6 cellular contexts compared by ENCODE assay signal in the genomic region with DNA sequence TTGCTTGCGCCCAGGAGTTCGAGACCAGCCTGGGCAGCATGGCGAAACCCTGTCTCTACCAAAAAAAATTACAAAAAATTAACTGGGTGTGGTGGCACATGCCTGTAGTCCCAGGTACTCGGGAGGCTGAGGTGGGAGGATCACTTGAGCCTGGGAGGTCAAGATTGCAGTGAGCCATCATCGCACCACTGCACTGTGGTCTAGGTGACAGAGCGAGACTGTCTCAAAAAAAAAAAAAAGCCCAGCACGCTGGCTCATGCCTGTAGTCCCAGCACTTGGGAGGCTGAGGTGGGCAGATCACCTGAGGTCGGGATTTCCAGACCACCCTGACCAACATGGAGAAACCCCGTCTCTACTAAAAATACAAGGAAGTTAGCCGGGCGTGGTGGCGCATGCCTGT. TPM values are rescaled to one million over a fixed set of nuclear protein-coding genes. Genes with fewer than 3 reads are reported as not detected.
DNase-seq lines count a peak whose midpoint lies in the region; ATAC-seq and TF ChIP-seq lines count a peak whose summit lies in the region.
"Not testable (repeated sequence)": the region's sequence is repeated elsewhere in the genome, so short reads cannot be mapped to it uniquely, and the experiment has no call there.

No MANE protein-coding gene starts in this region.

- POLR2A ChIA-PET in activated CD8-positive, alpha-beta T cell treated with anti-CD3 and anti-CD28 coated beads for 36 hours (lab: Charles Lee) = interaction anchor here (0.6 to 4.3 kb wide), 8 partner anchors 12 to 56 kb away, joined by 3 to 20 read pairs (median 6); partner anchors contain the start of genes ACAT2, MRPL18 and TCP1

- H3K27ac ChIP-seq in CD4-positive, CD25-positive, alpha-beta regulatory T cell (ENCODE audit: insufficient read depth, low read length, poor library complexity, severe bottlenecking) = peak overlapping the region; percentile 33

- H3K9me3 Mint-ChIP-seq in CD4-positive, CD25-positive, alpha-beta regulatory T cell; activated CD8-positive, alpha-beta T cell treated with anti-CD3 and anti-CD28 coated beads for 36 hours; activated naive CD4-positive, alpha-beta T cell treated with anti-CD3 and anti-CD28 coated beads, Interleukin-2, amount 50 U/mL, for 24 hours; effector memory CD8-positive, alpha-beta T cell; natural killer cell treated with Interleukin-12 subunit alpha and Interleukin-12 subunit beta and Interleukin-15 and Interleukin-18, amount 100 ng/mL, for 72 hours; stimulated activated naive CD8-positive, alpha-beta T cell treated with anti-CD3 and anti-CD28 coated beads, Interleukin-15, Interleukin-2, amounts not matched to agents 100 ng/mL and 50 ng/mL, for 24 hours: not testable (repeated sequence)

- DNase-seq in CD4-positive, CD25-positive, alpha-beta regulatory T cell; activated CD8-positive, alpha-beta T cell treated with anti-CD3 and anti-CD28 coated beads for 36 hours; effector memory CD8-positive, alpha-beta T cell; natural killer cell treated with Interleukin-12 subunit alpha and Interleukin-12 subunit beta and Interleukin-15 and Interleukin-18, amount 100 ng/mL, for 72 hours (ENCODE audit: low spot score): not testable (repeated sequence)

- H3K27me3 ChIP-seq in CD4-positive, CD25-positive, alpha-beta regulatory T cell (ENCODE audit: control insufficient read depth, insufficient read depth, low read length) = not testable (repeated sequence)

- peak overlapping the region in 2 of 3 donors; percentile 4 to 31 for H3K27ac Mint-ChIP-seq in CD4-positive, CD25-positive, alpha-beta regulatory T cell
- peak overlapping the region; percentile 20 for H3K27ac Mint-ChIP-seq in activated CD8-positive, alpha-beta T cell treated with anti-CD3 and anti-CD28 coated beads for 36 hours
- not testable (repeated sequence) for H3K27ac Mint-ChIP-seq in activated naive CD4-positive, alpha-beta T cell treated with anti-CD3 and anti-CD28 coated beads, Interleukin-2, amount 50 U/mL, for 24 hours
- H3K27ac Mint-ChIP-seq in effector memory CD8-positive, alpha-beta T cell = peak overlapping the region; percentile 53 to 78
- peak overlapping the region in 1 of 2 donors; percentile 82 for H3K27ac Mint-ChIP-seq in natural killer cell treated with Interleukin-12 subunit alpha and Interleukin-12 subunit beta and Interleukin-15 and Interleukin-18, amount 100 ng/mL, for 72 hours
- H3K27ac Mint-ChIP-seq in stimulated activated naive CD8-positive, alpha-beta T cell treated with anti-CD3 and anti-CD28 coated beads, Interleukin-15, Interleukin-2, amounts not matched to agents 100 ng/mL and 50 ng/mL, for 24 hours = peak overlapping the region; percentile 31

- not testable (repeated sequence) for H3K9me3 ChIP-seq in CD4-positive, CD25-positive, alpha-beta regulatory T cell (ENCODE audit: control insufficient read depth in 2 of 2, low read length in 2 of 2)

- peak overlapping the region in 1 of 4 donors; percentile 47 for H3K4me3 Mint-ChIP-seq in CD4-positive, CD25-positive, alpha-beta regulatory T cell
- not testable (repeated sequence) for H3K4me3 Mint-ChIP-seq in activated CD8-positive, alpha-beta T cell treated with anti-CD3 and anti-CD28 coated beads for 36 hours; stimulated activated naive CD8-positive, alpha-beta T cell treated with anti-CD3 and anti-CD28 coated beads, Interleukin-15, Interleukin-2, amounts not matched to agents 100 ng/mL and 50 ng/mL, for 24 hours
- H3K4me3 Mint-ChIP-seq in activated naive CD4-positive, alpha-beta T cell treated with anti-CD3 and anti-CD28 coated beads, Interleukin-2, amount 50 U/mL, for 24 hours = peak overlapping the region; percentile 11
- peak overlapping the region; percentile 40 to 52 for H3K4me3 Mint-ChIP-seq in effector memory CD8-positive, alpha-beta T cell
- peak overlapping the region; percentile 43 for H3K4me3 Mint-ChIP-seq in natural killer cell treated with Interleukin-12 subunit alpha and Interleukin-12 subunit beta and Interleukin-15 and Interleukin-18, amount 100 ng/mL, for 72 hours

- not testable (repeated sequence) for H3K4me3 ChIP-seq in CD4-positive, CD25-positive, alpha-beta regulatory T cell (ENCODE audit: low read depth, low read length)

- ATAC-seq in CD4-positive, CD25-positive, alpha-beta regulatory T cell (ENCODE audit: low read depth in 2 of 2); activated CD8-positive, alpha-beta T cell treated with anti-CD3 and anti-CD28 coated beads for 36 hours: not testable (repeated sequence)
- peak; percentile 28 for ATAC-seq in effector memory CD8-positive, alpha-beta T cell (replicated peaks)
- peak; percentile 59 to 62 for ATAC-seq in natural killer cell treated with Interleukin-12 subunit alpha and Interleukin-12 subunit beta and Interleukin-15 and Interleukin-18, amount 100 ng/mL, for 72 hours

- intact Hi-C loops in activated CD8-positive, alpha-beta T cell treated with anti-CD3 and anti-CD28 coated beads for 36 hours (cut with micrococcal nuclease) = not testable (repeated sequence)

- H3K4me1 ChIP-seq in CD4-positive, CD25-positive, alpha-beta regulatory T cell (ENCODE audit: control insufficient read depth, insufficient read depth, low read length, poor library complexity, severe bottlenecking) = peaks cover 85% of the 10 kb centered on the region

- CTCF ChIA-PET in activated CD8-positive, alpha-beta T cell treated with anti-CD3 and anti-CD28 coated beads for 36 hours (lab: Charles Lee) = interaction anchor here (1.7 to 2.0 kb wide), 2 partner anchors 13 to 14 kb away, joined by 7 to 9 read pairs; no protein-coding TSS in a partner anchor

- H3K4me1 Mint-ChIP-seq in CD4-positive, CD25-positive, alpha-beta regulatory T cell = peaks cover 31 to 90% (median 46%) of the 10 kb centered on the region in 4 donors
- peaks cover 55% of the 10 kb centered on the region for H3K4me1 Mint-ChIP-seq in activated CD8-positive, alpha-beta T cell treated with anti-CD3 and anti-CD28 coated beads for 36 hours (ENCODE audit: low read depth)
- peaks cover 74% of the 10 kb centered on the region for H3K4me1 Mint-ChIP-seq in activated naive CD4-positive, alpha-beta T cell treated with anti-CD3 and anti-CD28 coated beads, Interleukin-2, amount 50 U/mL, for 24 hours
- H3K4me1 Mint-ChIP-seq in effector memory CD8-positive, alpha-beta T cell (ENCODE audit: low read depth in 2 of 2) = peaks cover 41 to 62% of the 10 kb centered on the region in 2 donors
- peaks cover 45 to 50% of the 10 kb centered on the region in 2 donors for H3K4me1 Mint-ChIP-seq in natural killer cell treated with Interleukin-12 subunit alpha and Interleukin-12 subunit beta and Interleukin-15 and Interleukin-18, amount 100 ng/mL, for 72 hours (ENCODE audit: low read depth in 2 of 2)
- H3K4me1 Mint-ChIP-seq in stimulated activated naive CD8-positive, alpha-beta T cell treated with anti-CD3 and anti-CD28 coated beads, Interleukin-15, Interleukin-2, amounts not matched to agents 100 ng/mL and 50 ng/mL, for 24 hours (ENCODE audit: low read depth) = peaks cover 83% of the 10 kb centered on the region

- H3K27me3 Mint-ChIP-seq in CD4-positive, CD25-positive, alpha-beta regulatory T cell; activated CD8-positive, alpha-beta T cell treated with anti-CD3 and anti-CD28 coated beads for 36 hours; activated naive CD4-positive, alpha-beta T cell treated with anti-CD3 and anti-CD28 coated beads, Interleukin-2, amount 50 U/mL, for 24 hours; effector memory CD8-positive, alpha-beta T cell; natural killer cell treated with Interleukin-12 subunit alpha and Interleukin-12 subunit beta and Interleukin-15 and Interleukin-18, amount 100 ng/mL, for 72 hours; stimulated activated naive CD8-positive, alpha-beta T cell treated with anti-CD3 and anti-CD28 coated beads, Interleukin-15, Interleukin-2, amounts not matched to agents 100 ng/mL and 50 ng/mL, for 24 hours: not testable (repeated sequence)

- peaks cover 15% of the 10 kb centered on the region for H3K36me3 ChIP-seq in CD4-positive, CD25-positive, alpha-beta regulatory T cell (ENCODE audit: control insufficient read depth, insufficient read depth, low read length)

- not testable (repeated sequence) for TF ChIP-seq CTCF in activated CD8-positive, alpha-beta T cell treated with anti-CD3 and anti-CD28 coated beads for 36 hours (IDR thresholded peaks at IDR 0.05)

- H3K36me3 Mint-ChIP-seq in CD4-positive, CD25-positive, alpha-beta regulatory T cell; activated naive CD4-positive, alpha-beta T cell treated with anti-CD3 and anti-CD28 coated beads, Interleukin-2, amount 50 U/mL, for 24 hours; natural killer cell treated with Interleukin-12 subunit alpha and Interleukin-12 subunit beta and Interleukin-15 and Interleukin-18, amount 100 ng/mL, for 72 hours: not testable (repeated sequence)
- H3K36me3 Mint-ChIP-seq in activated CD8-positive, alpha-beta T cell treated with anti-CD3 and anti-CD28 coated beads for 36 hours (ENCODE audit: low read depth) = peaks cover 30% of the 10 kb centered on the region
- peaks cover 56% of the 10 kb centered on the region for H3K36me3 Mint-ChIP-seq in effector memory CD8-positive, alpha-beta T cell (ENCODE audit: insufficient read depth)
- H3K36me3 Mint-ChIP-seq in stimulated activated naive CD8-positive, alpha-beta T cell treated with anti-CD3 and anti-CD28 coated beads, Interleukin-15, Interleukin-2, amounts not matched to agents 100 ng/mL and 50 ng/mL, for 24 hours (ENCODE audit: low read depth) = peaks cover 51% of the 10 kb centered on the region

RNA-seq across cellular contexts. Expression of gene WTAP, which starts 6.1 kb away (rescaled TPM):
- 177 TPM for total RNA-seq in CD4-positive, CD25-positive, alpha-beta regulatory T cell
- 100 to 1,000 TPM; 145 to 155 (median 150) TPM for polyA plus RNA-seq in CD4-positive, CD25-positive, alpha-beta regulatory T cell
- total RNA-seq in activated CD8-positive, alpha-beta T cell treated with anti-CD3 and anti-CD28 coated beads for 36 hours = 10 to 100 TPM; 79.9 to 80.6 TPM
- total RNA-seq in natural killer cell treated with Interleukin-12 subunit alpha and Interleukin-12 subunit beta and Interleukin-15 and Interleukin-18, amount 100 ng/mL, for 72 hours = 100 to 1,000 TPM in 1 of 2 donors, 10 to 100 TPM in 1; 98.4 to 106 TPM

RNA-seq across cellular contexts. Expression of gene ACAT2, which starts 28.4 kb away (rescaled TPM):
- total RNA-seq in CD4-positive, CD25-positive, alpha-beta regulatory T cell = 29.6 TPM
- polyA plus RNA-seq in CD4-positive, CD25-positive, alpha-beta regulatory T cell = 10 to 100 TPM; 40.8 to 66.0 (median 50.2) TPM
- 10 to 100 TPM; 70.8 to 74.1 TPM for total RNA-seq in activated CD8-positive, alpha-beta T cell treated with anti-CD3 and anti-CD28 coated beads for 36 hours
- 10 to 100 TPM; 70.0 to 88.7 TPM for total RNA-seq in natural killer cell treated with Interleukin-12 subunit alpha and Interleukin-12 subunit beta and Interleukin-15 and Interleukin-18, amount 100 ng/mL, for 72 hours

RNA-seq across cellular contexts. Expression of gene SOD2, which starts 40.4 kb away (rescaled TPM):
- 187 TPM for total RNA-seq in CD4-positive, CD25-positive, alpha-beta regulatory T cell
- polyA plus RNA-seq in CD4-positive, CD25-positive, alpha-beta regulatory T cell = 100 to 1,000 TPM; 112 to 144 (median 136) TPM
- total RNA-seq in activated CD8-positive, alpha-beta T cell treated with anti-CD3 and anti-CD28 coated beads for 36 hours = 100 to 1,000 TPM in 1 of 2 experiments, 10 to 100 TPM in 1; 95.5 to 105 TPM
- 100 to 1,000 TPM; 232 to 842 TPM for total RNA-seq in natural killer cell treated with Interleukin-12 subunit alpha and Interleukin-12 subunit beta and Interleukin-15 and Interleukin-18, amount 100 ng/mL, for 72 hours

RNA-seq across cellular contexts. Expression of gene TCP1, which starts 56.0 kb away (rescaled TPM):
- total RNA-seq in CD4-positive, CD25-positive, alpha-beta regulatory T cell = 205 TPM
- polyA plus RNA-seq in CD4-positive, CD25-positive, alpha-beta regulatory T cell = 100 to 1,000 TPM in 2 of 4 donors, 10 to 100 TPM in 2; 83.6 to 121 (median 99.9) TPM
- 100 to 1,000 TPM; 446 to 452 TPM for total RNA-seq in activated CD8-positive, alpha-beta T cell treated with anti-CD3 and anti-CD28 coated beads for 36 hours
- 100 to 1,000 TPM; 360 to 498 TPM for total RNA-seq in natural killer cell treated with Interleukin-12 subunit alpha and Interleukin-12 subunit beta and Interleukin-15 and Interleukin-18, amount 100 ng/mL, for 72 hours

RNA-seq across cellular contexts. Expression of gene MRPL18, which starts 56.9 kb away (rescaled TPM):
- total RNA-seq in CD4-positive, CD25-positive, alpha-beta regulatory T cell = 21.7 TPM
- 100 to 1,000 TPM in 2 of 4 donors, 10 to 100 TPM in 2; 86.9 to 122 (median 103) TPM for polyA plus RNA-seq in CD4-positive, CD25-positive, alpha-beta regulatory T cell
- 10 to 100 TPM; 81.8 to 83.5 TPM for total RNA-seq in activated CD8-positive, alpha-beta T cell treated with anti-CD3 and anti-CD28 coated beads for 36 hours
- total RNA-seq in natural killer cell treated with Interleukin-12 subunit alpha and Interleukin-12 subunit beta and Interleukin-15 and Interleukin-18, amount 100 ng/mL, for 72 hours = 10 to 100 TPM; 65.8 to 82.4 TPM
